Comparison of ENCODE assay signal across 1 cellular context in the genomic region with DNA sequence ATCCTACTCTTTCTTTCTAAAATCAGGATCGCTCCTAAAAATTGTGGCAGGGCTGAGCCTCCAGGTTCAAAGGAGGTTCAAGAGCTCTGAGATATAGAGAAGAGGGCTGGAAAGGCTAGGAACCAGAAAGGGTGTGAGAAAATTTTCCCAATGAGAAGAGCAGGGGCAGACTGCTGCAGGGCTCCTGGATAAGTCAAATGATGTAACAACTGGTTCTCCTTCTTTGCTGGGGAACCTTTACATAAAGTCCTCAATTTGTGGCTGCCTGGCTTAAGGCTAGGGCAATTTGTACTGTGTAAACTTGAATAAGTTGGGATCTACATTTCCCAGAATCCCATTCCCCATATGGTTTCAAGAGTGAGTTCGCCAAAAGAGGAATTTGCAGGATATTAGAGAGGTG.
TF ChIP-seq lines count a peak whose summit lies in the region.

No MANE protein-coding gene starts in this region.

TF ChIP-seq in H1, 55 proteins besides CTCF, POLR2A, EP300 and RAD21:
- TF ChIP-seq NRF1 (IDR thresholded peaks at IDR 0.05; ENCODE audit: low read depth, low read length) = no peak
- no peak for TF ChIP-seq HDAC6 (IDR thresholded peaks at IDR 0.05; ENCODE audit: low read depth, low read length)
- no peak for TF ChIP-seq POLR2AphosphoS5 (IDR thresholded peaks at IDR 0.05; ENCODE audit: low read depth, low read length)
- no peak for TF ChIP-seq EGR1 (IDR thresholded peaks at IDR 0.05; ENCODE audit: borderline replicate concordance, low read depth, low read length)
- TF ChIP-seq SIX5 (IDR thresholded peaks at IDR 0.05; ENCODE audit: low read depth, low read length) = no peak
- TF ChIP-seq, protein P1, sequence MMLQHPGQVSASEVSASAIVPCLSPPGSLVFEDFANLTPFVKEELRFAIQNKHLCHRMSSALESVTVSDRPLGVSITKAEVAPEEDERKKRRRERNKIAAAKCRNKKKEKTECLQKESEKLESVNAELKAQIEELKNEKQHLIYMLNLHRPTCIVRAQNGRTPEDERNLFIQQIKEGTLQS (IDR thresholded peaks at IDR 0.05; ENCODE audit: insufficient read depth, low read depth, low read length) = no peak
- TF ChIP-seq RNF2 (IDR thresholded peaks at IDR 0.05; ENCODE audit: borderline replicate concordance, low read depth, low read length, missing control alignments, poor library complexity, severe bottlenecking) = no peak
- no peak for TF ChIP-seq EZH2 (IDR thresholded peaks at IDR 0.05; ENCODE audit: low read depth, low read length, severe bottlenecking)
- no peak for TF ChIP-seq FOSL1 (IDR thresholded peaks at IDR 0.05; ENCODE audit: insufficient read depth, low read depth, low read length)
- TF ChIP-seq CHD7 (IDR thresholded peaks at IDR 0.05; ENCODE audit: insufficient replicate concordance, low read length) = no peak
- TF ChIP-seq GABPA (IDR thresholded peaks at IDR 0.05; ENCODE audit: borderline replicate concordance, insufficient read depth, low read length) = no peak
- TF ChIP-seq NANOG (IDR thresholded peaks at IDR 0.05; ENCODE audit: insufficient read depth, low read depth, low read length, poor library complexity, severe bottlenecking) = no peak
- TF ChIP-seq MAX (IDR thresholded peaks at IDR 0.05) = no peak
- no peak for TF ChIP-seq CEBPB (IDR thresholded peaks at IDR 0.05; ENCODE audit: low read depth, low read length)
- TF ChIP-seq MAFK (IDR thresholded peaks at IDR 0.05; ENCODE audit: low read depth, low read length) = no peak
- no peak for TF ChIP-seq TAF7 (optimal IDR thresholded peaks at IDR 0.05; ENCODE audit: borderline replicate concordance, low read depth, low read length)
- TF ChIP-seq KDM1A (IDR thresholded peaks at IDR 0.05; ENCODE audit: borderline replicate concordance, low read length) = no peak
- TF ChIP-seq TCF12 (IDR thresholded peaks at IDR 0.05; ENCODE audit: low read depth, low read length) = no peak
- no peak for TF ChIP-seq RBBP5 (IDR thresholded peaks at IDR 0.05; ENCODE audit: borderline replicate concordance, low read depth, low read length)
